ENCODE assay signal across 12 cellular contexts in the genomic region with DNA sequence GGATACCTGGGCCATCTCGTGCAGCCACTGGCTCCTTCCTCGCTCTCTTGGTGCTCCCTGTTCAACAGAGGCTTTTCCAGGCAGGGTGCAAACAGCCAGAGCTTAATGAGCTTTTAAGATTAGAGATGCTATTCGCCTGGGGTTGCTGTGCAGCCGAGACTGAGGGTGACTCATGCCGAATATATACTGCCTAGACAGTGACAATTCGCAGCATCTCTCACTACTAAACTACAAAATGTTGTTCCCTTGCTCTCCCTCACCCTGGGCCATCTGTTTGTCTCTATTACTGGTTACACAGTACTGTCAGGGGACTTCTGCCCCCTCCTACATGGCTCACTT. TPM values are rescaled to one million over a fixed set of nuclear protein-coding genes. Genes with fewer than 3 reads are reported as not detected.
A peak's percentile ranks its signal among the peaks of the same experiment; 100 is the strongest.
DNase-seq lines count a peak whose midpoint lies in the region; ATAC-seq and TF ChIP-seq lines count a peak whose summit lies in the region.
"Had no signal": no experiment of that assay in that cellular context is flagged by ENCODE, and none has a peak within 500 bp of the region (broad histone marks: within the 10 kb centered on the region; RNA-seq: fewer than 3 reads in every experiment).

No MANE protein-coding gene starts in this region.

- peaks cover 18% of the 10 kb centered on the region for H3K9me2 ChIP-seq in GM23338 (ENCODE audit: insufficient read depth)

- POLR2A ChIA-PET in CD8-positive, alpha-beta T cell (lab: Charles Lee): no interaction called here

- H3K9me3 Mint-ChIP-seq in CD8-positive, alpha-beta T cell: no peaks in the 10 kb centered on the region
- H3K9me3 Mint-ChIP-seq in natural killer cell treated with Interleukin-12 subunit alpha and Interleukin-12 subunit beta and Interleukin-15 and Interleukin-18, amount 100 ng/mL, for 72 hours: peaks cover 9% of the 10 kb centered on the region
- peaks cover 22% of the 10 kb centered on the region for H3K9me3 Mint-ChIP-seq in GM23338
- H3K9me3 Mint-ChIP-seq: memory B cell had no signal

- peaks cover 39% of the 10 kb centered on the region for H3F3A ChIP-seq in GM23338 (replicated peaks; ENCODE audit: low read depth)

- CTCF ChIA-PET in CD8-positive, alpha-beta T cell (lab: Charles Lee): no interaction called here

- no peak for TF ChIP-seq CTCF in CD8-positive, alpha-beta T cell (IDR thresholded peaks at IDR 0.05)
- TF ChIP-seq CTCF in GM23338 (conservative IDR thresholded peaks at IDR 0.05; ENCODE audit: low read depth in 2 of 2): no peak

- H3K36me3 Mint-ChIP-seq in CD8-positive, alpha-beta T cell: no peaks in the 10 kb centered on the region
- H3K36me3 Mint-ChIP-seq in natural killer cell treated with Interleukin-12 subunit alpha and Interleukin-12 subunit beta and Interleukin-15 and Interleukin-18, amount 100 ng/mL, for 72 hours: no peaks in the 10 kb centered on the region
- H3K36me3 Mint-ChIP-seq in GM23338 (ENCODE audit: low read depth): peaks cover 8% of the 10 kb centered on the region

- no peak overlapping the region for H2AFZ ChIP-seq in GM23338

- H3K27me3 Mint-ChIP-seq in CD8-positive, alpha-beta T cell (ENCODE audit: low read depth): no peaks in the 10 kb centered on the region
- H3K27me3 Mint-ChIP-seq in natural killer cell treated with Interleukin-12 subunit alpha and Interleukin-12 subunit beta and Interleukin-15 and Interleukin-18, amount 100 ng/mL, for 72 hours: no peaks in the 10 kb centered on the region
- H3K27me3 Mint-ChIP-seq in GM23338 (ENCODE audit: insufficient read depth, low read depth, poor library complexity): peaks cover 7% of the 10 kb centered on the region
- H3K27me3 Mint-ChIP-seq: memory B cell had no signal

- H3K79me2 ChIP-seq in GM23338 (replicated peaks; ENCODE audit: insufficient read depth): no peaks in the 10 kb centered on the region

- peak; percentile 3 for DNase-seq in NCI-H146 (lab: John Stamatoyannopoulos, UW)
- DNase-seq in NCI-H146 treated with DMSO at 0.1 percent for 48 hours (lab: John Stamatoyannopoulos, UW; ENCODE audit: unreplicated experiment): no peak
- peak; percentile 47 for DNase-seq in M059J (ENCODE audit: low read depth)
- peak; percentile 17 for DNase-seq in amniotic stem cell (lab: John Stamatoyannopoulos, UW)
- DNase-seq in occipital lobe (lab: John Stamatoyannopoulos, UW): peak; percentile 30
- no peak for DNase-seq in CD8-positive, alpha-beta T cell
- DNase-seq in natural killer cell treated with Interleukin-12 subunit alpha and Interleukin-12 subunit beta and Interleukin-15 and Interleukin-18, amount 100 ng/mL, for 72 hours (ENCODE audit: low spot score): no peak
- DNase-seq in GM23338 (ENCODE audit: low spot score): no peak
- DNase-seq: GDM1, hippocampal formation, NCI-H526 had no signal

- no peak overlapping the region for H3K4me3 Mint-ChIP-seq in CD8-positive, alpha-beta T cell
- H3K4me3 Mint-ChIP-seq in natural killer cell treated with Interleukin-12 subunit alpha and Interleukin-12 subunit beta and Interleukin-15 and Interleukin-18, amount 100 ng/mL, for 72 hours: no peak overlapping the region
- no peak overlapping the region for H3K4me3 Mint-ChIP-seq in GM23338
- H3K4me3 Mint-ChIP-seq: memory B cell had no signal

- H3K4me2 ChIP-seq in GM23338: no peak overlapping the region

- H3K4me1 ChIP-seq in CD8-positive, alpha-beta T cell (ENCODE audit: insufficient read depth, low read length): no peaks in the 10 kb centered on the region
- no peaks in the 10 kb centered on the region for H3K4me1 ChIP-seq in GM23338 (ENCODE audit: insufficient read depth)

- H4K20me1 ChIP-seq in GM23338 (replicated peaks; ENCODE audit: insufficient read depth): no peaks in the 10 kb centered on the region

- H3K36me3 ChIP-seq in CD8-positive, alpha-beta T cell (ENCODE audit: insufficient read depth, low read length): no peaks in the 10 kb centered on the region
- no peaks in the 10 kb centered on the region for H3K36me3 ChIP-seq in GM23338 (ENCODE audit: insufficient read depth)

- no peaks in the 10 kb centered on the region for H3K9me3 ChIP-seq in CD8-positive, alpha-beta T cell (ENCODE audit: low read length)

- H3K4me3 ChIP-seq in CD8-positive, alpha-beta T cell (ENCODE audit: low read depth, low read length): no peak overlapping the region
- H3K4me3 ChIP-seq in GM23338: no peak overlapping the region

- no peaks in the 10 kb centered on the region for H3K4me1 Mint-ChIP-seq in CD8-positive, alpha-beta T cell (ENCODE audit: low read depth)
- peaks cover 0 to 9% of the 10 kb centered on the region in 2 donors for H3K4me1 Mint-ChIP-seq in natural killer cell treated with Interleukin-12 subunit alpha and Interleukin-12 subunit beta and Interleukin-15 and Interleukin-18, amount 100 ng/mL, for 72 hours (ENCODE audit: low read depth in 2 of 2)
- 0 out of 3 replicates have a peak, but pooled peaks cover 3% of the 10 kb centered on the region for H3K4me1 Mint-ChIP-seq in GM23338

- intact Hi-C loops in CD8-positive, alpha-beta T cell (cut with DNase I, micrococcal nuclease): no loop called here

- H3K27ac Mint-ChIP-seq in CD8-positive, alpha-beta T cell: no peak overlapping the region
- no peak overlapping the region for H3K27ac Mint-ChIP-seq in natural killer cell treated with Interleukin-12 subunit alpha and Interleukin-12 subunit beta and Interleukin-15 and Interleukin-18, amount 100 ng/mL, for 72 hours
- H3K27ac Mint-ChIP-seq in GM23338: no peak overlapping the region
- H3K27ac Mint-ChIP-seq: memory B cell had no signal

- no peaks in the 10 kb centered on the region for H3K27me3 ChIP-seq in CD8-positive, alpha-beta T cell (ENCODE audit: insufficient read depth, low read length)
- H3K27me3 ChIP-seq in GM23338 (ENCODE audit: insufficient read depth): no peaks in the 10 kb centered on the region

- ATAC-seq in CD8-positive, alpha-beta T cell: no peak
- no peak for ATAC-seq in natural killer cell treated with Interleukin-12 subunit alpha and Interleukin-12 subunit beta and Interleukin-15 and Interleukin-18, amount 100 ng/mL, for 72 hours
- no peak for ATAC-seq in GM23338

- H3K27ac ChIP-seq in CD8-positive, alpha-beta T cell (ENCODE audit: low read depth, low read length): no peak overlapping the region
- H3K27ac ChIP-seq in GM23338 (ENCODE audit: low read depth): no peak overlapping the region

TF ChIP-seq in GM23338, 12 proteins besides CTCF, POLR2A, EP300 and RAD21 (continues in another document):
- TF ChIP-seq POLR2AphosphoS5 (IDR thresholded peaks at IDR 0.05; ENCODE audit: low read depth): no peak

RNA-seq across cellular contexts. Expression of a gene that starts 26.0 kb away (rescaled TPM):
- total RNA-seq in M059J (2014; rRNA removed; shearing (Covaris generic)): not detected in 2 replicates
- total RNA-seq in occipital lobe: 4.1 TPM
- total RNA-seq in CD8-positive, alpha-beta T cell: 1 to 10 TPM; 4.1 to 6.3 TPM
- 10 to 100 TPM; 80.5 to 96.9 TPM for total RNA-seq in natural killer cell treated with Interleukin-12 subunit alpha and Interleukin-12 subunit beta and Interleukin-15 and Interleukin-18, amount 100 ng/mL, for 72 hours
- total RNA-seq in GM23338 (2014; rRNA removed; shearing (Covaris generic)): 4.2 and 17.0 TPM in 2 replicates
- polyA plus RNA-seq in GM23338 (2016; fragmentation: Nextera tagmentation; extraction: Ambion mirVana): 10.4 and 12.0 TPM in 2 replicates

Comparison
In these comparisons a context has a peak if more than half of its experiments do, and no peak if none do; other contexts are left out.
1. DNase-seq: peak in NCI-H146 (single experiment), M059J (single experiment), amniotic stem cell (single experiment) and occipital lobe (single experiment); none in NCI-H146 treated with DMSO at 0.1 percent for 48 hours (single experiment), CD8-positive, alpha-beta T cell (0 of 7), natural killer cell treated with Interleukin-12 subunit alpha and Interleukin-12 subunit beta and Interleukin-15 and Interleukin-18, amount 100 ng/mL, for 72 hours (single experiment) and GM23338 (single experiment).